29 cellular contexts compared by ENCODE assay signal in the genomic region with DNA sequence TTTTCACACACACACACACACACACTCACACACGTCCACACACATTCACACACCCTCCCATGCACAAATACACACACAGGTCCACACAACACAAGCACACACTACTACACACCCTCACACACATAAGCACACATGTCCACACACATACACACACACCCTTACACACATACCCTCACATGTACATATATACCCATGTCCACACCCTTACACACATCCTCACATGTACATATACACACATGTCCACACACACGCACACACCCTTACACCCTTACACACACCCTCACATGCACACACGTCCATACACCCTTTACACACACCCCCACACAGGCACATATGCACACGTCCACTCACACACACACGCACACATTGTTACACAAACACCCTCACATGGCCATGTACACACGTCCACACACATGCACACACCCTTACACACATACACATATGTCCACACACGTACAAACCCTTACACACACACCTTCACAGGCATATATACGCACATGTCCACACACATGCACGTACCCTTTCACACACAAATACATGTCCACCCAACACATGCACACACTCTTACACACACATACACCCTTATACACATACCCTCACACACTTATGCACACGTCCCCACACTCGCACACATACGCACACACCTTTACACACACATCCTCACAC. TPM values are rescaled to one million over a fixed set of nuclear protein-coding genes. Genes with fewer than 3 reads are reported as not detected.
"Had no signal": no experiment of that assay in that cellular context is flagged by ENCODE, and none has a peak within 500 bp of the region (broad histone marks: within the 10 kb centered on the region; RNA-seq: fewer than 3 reads in every experiment).

No MANE protein-coding gene starts in this region.

- DNase-seq: activated CD4-positive, alpha-beta T cell treated with anti-CD3 and anti-CD28 coated beads for 4 hours; activated CD8-positive, alpha-beta memory T cell treated with anti-CD3 and anti-CD28 coated beads, Interleukin-2, amount 50 U/mL, for 4 hours; activated CD8-positive, alpha-beta T cell treated with anti-CD3 and anti-CD28 coated beads for 36 hours; activated gamma-delta T cell treated with Interleukin-2 at 50 U/mL for 16 hours; activated naive CD4-positive, alpha-beta T cell treated with anti-CD3 and anti-CD28 coated beads, Interleukin-2, amount 50 U/mL, for 16 hours; activated naive CD8-positive, alpha-beta T cell treated with anti-CD3 and anti-CD28 coated beads, Interleukin-2, amount 10 ng/mL, durations not matched to agents 7 days and 5 days; activated T-cell treated with anti-CD3 and anti-CD28 coated beads, Interleukin-2, amount 50 U/mL, for 72 hours; adrenal gland; anterior cingulate cortex; caudate nucleus; MM.1S; NCI-H1105; NCI-H1436; NCI-H1694 treated with DMSO at 0.1 percent for 48 hours; NCI-H2029 treated with DMSO at 0.1 percent for 48 hours; NCI-H345; NCI-H510A; NCI-H69; NK-92 treated with Interleukin-12 subunit alpha and Interleukin-12 subunit beta, amount 100 ng/mL, for 24 hours; OCI-M1; Peyer's patch; Right ventricle myocardium superior; SJCRH30; SK-N-SH; T-helper 1 cell had no signal

- ATAC-seq: activated CD4-positive, CD25-positive, alpha-beta regulatory T cell treated with anti-CD3 and anti-CD28 coated beads, Interleukin-2, amount 50 U/mL, for 24 hours; activated CD8-positive, alpha-beta T cell treated with anti-CD3 and anti-CD28 coated beads for 36 hours; activated T-cell treated with anti-CD3 and anti-CD28 coated beads, Interleukin-2, amount 50 U/mL, for 72 hours had no signal

- H3K9ac ChIP-seq: SK-N-SH had no signal

- H3K4me2 ChIP-seq: SK-N-SH had no signal

- H3K4me1 ChIP-seq: adrenal gland, Peyer's patch, SJCRH30 had no signal

- H3K27ac ChIP-seq: adrenal gland, Peyer's patch, RWPE1, SJCRH30 had no signal

- H3K9me3 ChIP-seq: adrenal gland, SJCRH30, SK-N-SH had no signal

- H3K4me3 ChIP-seq: adrenal gland, Peyer's patch, SJCRH30 had no signal

- H3K27me3 ChIP-seq: adrenal gland, Peyer's patch, SJCRH30 had no signal

- H3K36me3 ChIP-seq: adrenal gland, Peyer's patch, SJCRH30 had no signal

RNA-seq across cellular contexts. Expression of gene RGS7, which starts 50.7 kb away (rescaled TPM):
- total RNA-seq: activated CD8-positive, alpha-beta T cell treated with anti-CD3 and anti-CD28 coated beads for 36 hours; activated naive CD8-positive, alpha-beta T cell treated with anti-CD3 and anti-CD28 coated beads, Interleukin-2, amount 10 ng/mL, durations not matched to agents 7 days and 5 days; activated T-cell treated with anti-CD3 and anti-CD28 coated beads, Interleukin-2, amount 50 U/mL, for 72 hours; activated T-helper 2 cell treated with anti-CD3 and anti-CD28 coated beads, Interferon-gamma antibody, Interleukin-2, Interleukin-4, amounts not matched to agents 10 μg/mL and 5 μg/mL and 100 μg/mL, durations not matched to agents 14 hours and 24 hours and 36 hours; Right ventricle myocardium superior; T-helper 2 cell treated with Interferon-gamma antibody and Interleukin-4, amounts not matched to agents 100 ng/mL and 5 ng/mL, for 36 hours had no signal
